In genomic region chr9:123120131-123120530, GRCh38 we compare ENCODE assay signal across 23 cellular contexts.
DNase-seq lines count a peak whose midpoint lies in the region; ATAC-seq and TF ChIP-seq lines count a peak whose summit lies in the region.
"Had no signal": no experiment of that assay in that cellular context is flagged by ENCODE, and none has a peak within 500 bp of the region (broad histone marks: within the 10 kb centered on the region; RNA-seq: fewer than 3 reads in every experiment).

No MANE protein-coding gene starts in this region.

- in situ Hi-C loops in astrocyte of the cerebellum (cut with HindIII; ENCODE audit: low sequenced_read_pairs) = no loop called here

- TF ChIP-seq CTCF in GM23338 (conservative IDR thresholded peaks at IDR 0.05; ENCODE audit: low read depth in 2 of 2) (no peak), astrocyte of the cerebellum (IDR thresholded peaks at IDR 0.05; ENCODE audit: low read depth, low read length, missing control alignments) (no peak), tibial nerve (IDR thresholded peaks at IDR 0.05) (no peak)

- H3K27me3 Mint-ChIP-seq in GM23338 (ENCODE audit: insufficient read depth, low read depth, poor library complexity) = no peaks in the 10 kb centered on the region
- H3K27me3 Mint-ChIP-seq: progenitor cell of endocrine pancreas, T-helper 17 cell had no signal

- peaks cover 11% of the 10 kb centered on the region; the same call in 2 of the 3 replicates for H3K36me3 Mint-ChIP-seq in GM23338 (ENCODE audit: low read depth)

- H3K9me3 ChIP-seq in skeletal muscle tissue (ENCODE audit: control insufficient read depth in 3 of 3, low read length in 3 of 3) (no peaks in the 10 kb centered on the region), tibial nerve (no peaks in the 10 kb centered on the region)
- H3K9me3 ChIP-seq: Peyer's patch, SJSA1, transverse colon had no signal

- H3K36me3 ChIP-seq in GM23338 (ENCODE audit: insufficient read depth) (0 out of 2 replicates have a peak, but pooled peaks cover 5% of the 10 kb centered on the region), skeletal muscle tissue (ENCODE audit: control insufficient read depth in 3 of 3, insufficient read depth in 3 of 3, low read length in 3 of 3) (no peaks in the 10 kb centered on the region), tibial nerve (no peaks in the 10 kb centered on the region)
- H3K36me3 ChIP-seq: SJSA1, transverse colon had no signal

- peaks cover 12% of the 10 kb centered on the region for H3K4me1 Mint-ChIP-seq in GM23338
- H3K4me1 Mint-ChIP-seq: endodermal cell had no signal

- H4K20me1 ChIP-seq in GM23338 (replicated peaks; ENCODE audit: insufficient read depth) = peaks cover 11% of the 10 kb centered on the region; the same call in 1 of the 2 replicates

- H3K4me2 ChIP-seq in GM23338 = no peak overlapping the region

- no peaks in the 10 kb centered on the region for H3K9me2 ChIP-seq in GM23338 (ENCODE audit: insufficient read depth)

- H3K9ac ChIP-seq in skeletal muscle tissue (ENCODE audit: low read depth in 1 of 3, low read length in 3 of 3) = no peak overlapping the region

- H3K4me3 Mint-ChIP-seq in GM23338 = no peak overlapping the region
- H3K4me3 Mint-ChIP-seq: endodermal cell, HFFc6, T-helper 17 cell had no signal

- H3K9me3 Mint-ChIP-seq in GM23338 = no peaks in the 10 kb centered on the region
- H3K9me3 Mint-ChIP-seq: endodermal cell, HFFc6 had no signal

- H3K4me1 ChIP-seq in GM23338 (ENCODE audit: insufficient read depth) = peaks cover 14% of the 10 kb centered on the region; the same call in 1 of the 2 replicates
- peaks cover 9 to 16% (median 13%) of the 10 kb centered on the region in 3 donors for H3K4me1 ChIP-seq in skeletal muscle tissue (ENCODE audit: control insufficient read depth in 3 of 3, insufficient read depth in 3 of 3, low read length in 3 of 3)
- H3K4me1 ChIP-seq in tibial nerve = peaks cover 0 to 3% (median 0%) of the 10 kb centered on the region in 4 donors
- H3K4me1 ChIP-seq: SJSA1 had no signal

- ATAC-seq in GM23338 (peak; percentile 24; the same call in 2 of the 3 replicates), GM18858 (IDR thresholded peaks at IDR 0.05; ENCODE audit: unreplicated experiment) (no peak)
- ATAC-seq: T-helper 17 cell had no signal

- no peak for TF ChIP-seq EP300 in tibial nerve (IDR thresholded peaks at IDR 0.05)

- H3K4me3 ChIP-seq in GM23338 = no peak overlapping the region
- no peak overlapping the region for H3K4me3 ChIP-seq in astrocyte of the cerebellum (ENCODE audit: low read depth, low read length)
- H3K4me3 ChIP-seq in skeletal muscle tissue (ENCODE audit: low read length in 3 of 3) = peak overlapping the region in 2 of 3 donors; percentile 27 to 41
- H3K4me3 ChIP-seq in tibial nerve = no peak overlapping the region
- H3K4me3 ChIP-seq: Peyer's patch, SJSA1, skin epidermis, transverse colon had no signal

- no peak overlapping the region for H2AFZ ChIP-seq in GM23338

- TF ChIP-seq POLR2A in tibial nerve (IDR thresholded peaks at IDR 0.05) = no peak

- no peaks in the 10 kb centered on the region for H3F3A ChIP-seq in GM23338 (replicated peaks; ENCODE audit: low read depth)

- H3K27me3 ChIP-seq in GM23338 (ENCODE audit: insufficient read depth) = no peaks in the 10 kb centered on the region
- H3K27me3 ChIP-seq in skeletal muscle tissue (ENCODE audit: control insufficient read depth in 3 of 3, insufficient read depth in 3 of 3, low read length in 3 of 3) = no peaks in the 10 kb centered on the region
- no peaks in the 10 kb centered on the region for H3K27me3 ChIP-seq in tibial nerve
- H3K27me3 ChIP-seq: Peyer's patch, SJSA1, transverse colon had no signal

- no peak overlapping the region for H3K27ac Mint-ChIP-seq in GM23338
- H3K27ac Mint-ChIP-seq: endodermal cell, HFFc6, T-helper 17 cell had no signal

- DNase-seq in GM23338 (ENCODE audit: low spot score) = no peak
- DNase-seq in NCI-H146 (lab: John Stamatoyannopoulos, UW) = peak; percentile 77
- peak; percentile 79 for DNase-seq in astrocyte of the cerebellum (ENCODE audit: low read depth)
- DNase-seq in NCI-H748 (lab: John Stamatoyannopoulos, UW; ENCODE audit: unreplicated experiment) = no peak
- DNase-seq in tibial nerve (ENCODE audit: low spot score in 2 of 2) = no peak
- DNase-seq: activated gamma-delta T cell treated with Interleukin-2 at 50 U/mL for 16 hours; endodermal cell; HFFc6; midbrain; NCI-H1417 treated with DMSO at 0.1 percent for 48 hours; NCI-H345; NK-92 treated with Interleukin-12 subunit alpha and Interleukin-12 subunit beta, amount 100 ng/mL, for 24 hours; Peyer's patch; stimulated activated CD4-positive, alpha-beta T cell treated with anti-CD3 and anti-CD28 coated beads, Interleukin-2, amount 100 ng/mL, for 24 hours; stimulated activated naive CD4-positive, alpha-beta T cell; T-helper 17 cell; transverse colon had no signal

- peak overlapping the region; percentile 39; the same call in 1 of the 2 replicates for H3K27ac ChIP-seq in GM23338 (ENCODE audit: low read depth)
- H3K27ac ChIP-seq in skeletal muscle tissue (ENCODE audit: low read depth, low read length) = no peak overlapping the region
- no peak overlapping the region for H3K27ac ChIP-seq in tibial nerve
- H3K27ac ChIP-seq: HL-60, Peyer's patch, SJSA1, skin epidermis had no signal

- H3K79me2 ChIP-seq in GM23338 (replicated peaks; ENCODE audit: insufficient read depth) = no peaks in the 10 kb centered on the region

- WGBS in tibial nerve, 2 donors = 52 to 58% methylated on average over 5 of the region's 5 CpGs

TF ChIP-seq in GM23338, 12 proteins besides CTCF, POLR2A, EP300 and RAD21 (continues in another document):
- TF ChIP-seq, protein P1, sequence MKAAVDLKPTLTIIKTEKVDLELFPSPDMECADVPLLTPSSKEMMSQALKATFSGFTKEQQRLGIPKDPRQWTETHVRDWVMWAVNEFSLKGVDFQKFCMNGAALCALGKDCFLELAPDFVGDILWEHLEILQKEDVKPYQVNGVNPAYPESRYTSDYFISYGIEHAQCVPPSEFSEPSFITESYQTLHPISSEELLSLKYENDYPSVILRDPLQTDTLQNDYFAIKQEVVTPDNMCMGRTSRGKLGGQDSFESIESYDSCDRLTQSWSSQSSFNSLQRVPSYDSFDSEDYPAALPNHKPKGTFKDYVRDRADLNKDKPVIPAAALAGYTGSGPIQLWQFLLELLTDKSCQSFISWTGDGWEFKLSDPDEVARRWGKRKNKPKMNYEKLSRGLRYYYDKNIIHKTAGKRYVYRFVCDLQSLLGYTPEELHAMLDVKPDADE (IDR thresholded peaks at IDR 0.05) = no peak
- no peak for TF ChIP-seq REST (IDR thresholded peaks at IDR 0.05; ENCODE audit: unreplicated experiment)
- TF ChIP-seq JUNB (IDR thresholded peaks at IDR 0.05; ENCODE audit: unreplicated experiment) = no peak
- TF ChIP-seq ZNF114 (CRISPR knock-in tag; IDR thresholded peaks at IDR 0.05) = no peak
- TF ChIP-seq ZNF331 (CRISPR knock-in tag; IDR thresholded peaks at IDR 0.05; ENCODE audit: low read depth) = no peak
- TF ChIP-seq STAT1 (IDR thresholded peaks at IDR 0.05; ENCODE audit: unreplicated experiment) = no peak
- TF ChIP-seq CREB1 (CRISPR knock-in tag; IDR thresholded peaks at IDR 0.05; ENCODE audit: low read depth) = no peak
- TF ChIP-seq NANOG (IDR thresholded peaks at IDR 0.05; ENCODE audit: borderline replicate concordance) = no peak
- TF ChIP-seq EZH2phosphoT487 (IDR thresholded peaks at IDR 0.05; ENCODE audit: unreplicated experiment) = no peak
- TF ChIP-seq EZH2 (IDR thresholded peaks at IDR 0.05; ENCODE audit: low read depth, unreplicated experiment) = no peak
- TF ChIP-seq POLR2AphosphoS5 (IDR thresholded peaks at IDR 0.05; ENCODE audit: low read depth) = no peak

Comparison
In these comparisons a context has a peak if more than half of its experiments do, and no peak if none do; other contexts are left out.
1. DNase-seq: peak in NCI-H146 (single experiment) and astrocyte of the cerebellum (single experiment); none in GM23338 (single experiment), NCI-H748 (single experiment) and tibial nerve (0 of 2).
2. H3K4me3 ChIP-seq: peak in skeletal muscle tissue (2 of 3); none in GM23338 (single experiment), astrocyte of the cerebellum (single experiment) and tibial nerve (0 of 4).